Comparison of ENCODE assay signal across 9 cellular contexts in genomic region chr6:27176096-27176495, GRCh38.
A peak's percentile ranks its signal among the peaks of the same experiment; 100 is the strongest.
DNase-seq lines count a peak whose midpoint lies in the region; ATAC-seq and TF ChIP-seq lines count a peak whose summit lies in the region.
"Had no signal": no experiment of that assay in that cellular context is flagged by ENCODE, and none has a peak within 500 bp of the region (broad histone marks: within the 10 kb centered on the region; RNA-seq: fewer than 3 reads in every experiment).

No MANE protein-coding gene starts in this region.

- peaks cover 24% of the 10 kb centered on the region for H3K36me3 Mint-ChIP-seq in Caco-2 (ENCODE audit: insufficient read depth, unreplicated experiment)
- peaks cover 3% of the 10 kb centered on the region for H3K36me3 Mint-ChIP-seq in activated naive CD8-positive, alpha-beta T cell treated with anti-CD3 and anti-CD28 coated beads for 36 hours

- peaks cover 12% of the 10 kb centered on the region for H3K9me3 Mint-ChIP-seq in Caco-2 (ENCODE audit: unreplicated experiment)
- no peaks in the 10 kb centered on the region for H3K9me3 Mint-ChIP-seq in activated naive CD8-positive, alpha-beta T cell treated with anti-CD3 and anti-CD28 coated beads for 36 hours

- no peak overlapping the region for H3K4me3 ChIP-seq in Caco-2 (ENCODE audit: low read depth, low read length)

- no peaks in the 10 kb centered on the region for H3K9me3 ChIP-seq in Caco-2

- in situ Hi-C loops in KBM-7 (cut with MboI; ENCODE audit: low pct_unique_long_range_greater_than_20kb, low sequenced_read_pairs), result no loop called here

- H3K27ac Mint-ChIP-seq in Caco-2 (ENCODE audit: unreplicated experiment), result no peak overlapping the region
- H3K27ac Mint-ChIP-seq in activated naive CD8-positive, alpha-beta T cell treated with anti-CD3 and anti-CD28 coated beads for 36 hours, result no peak overlapping the region

- no peaks in the 10 kb centered on the region for H3K4me1 ChIP-seq in Caco-2

- no peak for DNase-seq in Caco-2
- DNase-seq in KBM-7, result peak; percentile 42
- no peak for DNase-seq in activated naive CD8-positive, alpha-beta T cell treated with anti-CD3 and anti-CD28 coated beads for 36 hours
- peak; percentile 93 for DNase-seq in myocyte (ENCODE audit: low read depth)
- DNase-seq in cortex of kidney (lab: John Stamatoyannopoulos, UW), result no peak
- DNase-seq: effector CD4-positive, alpha-beta T cell had no signal

- no peaks in the 10 kb centered on the region for H3K36me3 ChIP-seq in Caco-2 (ENCODE audit: control insufficient read depth, insufficient read depth, low read length)

- CTCF ChIA-PET in Caco-2 (lab: Charles Lee), result no interaction called here

- intact Hi-C loops in Caco-2 (cut with micrococcal nuclease; ENCODE audit: unreplicated experiment), result no loop called here

- H3K27me3 Mint-ChIP-seq in Caco-2 (ENCODE audit: insufficient read depth, unreplicated experiment), result no peaks in the 10 kb centered on the region
- H3K27me3 Mint-ChIP-seq in activated naive CD8-positive, alpha-beta T cell treated with anti-CD3 and anti-CD28 coated beads for 36 hours, result peaks cover 22% of the 10 kb centered on the region

- no peak for TF ChIP-seq CTCF in Caco-2 (IDR thresholded peaks at IDR 0.05; ENCODE audit: insufficient read depth in 1 of 2, low read depth in 1 of 2, low read length in 1 of 2, severe bottlenecking in 1 of 2, unreplicated experiment in 1 of 2)

- POLR2A ChIA-PET in Caco-2 (lab: Charles Lee), result interaction anchor here (3.7 kb wide), 1 partner anchor 12 kb away, joined by 19 read pairs; no protein-coding TSS in a partner anchor

- no peak for ATAC-seq in GM19452 (IDR thresholded peaks at IDR 0.05; ENCODE audit: unreplicated experiment)
- no peak for ATAC-seq in HG02938 (IDR thresholded peaks at IDR 0.05; ENCODE audit: unreplicated experiment)
- ATAC-seq in GM21423 (IDR thresholded peaks at IDR 0.05; ENCODE audit: unreplicated experiment), result no peak

- peaks cover 6% of the 10 kb centered on the region for H3K4me1 Mint-ChIP-seq in Caco-2 (ENCODE audit: low read depth, unreplicated experiment)
- peaks cover 10% of the 10 kb centered on the region for H3K4me1 Mint-ChIP-seq in activated naive CD8-positive, alpha-beta T cell treated with anti-CD3 and anti-CD28 coated beads for 36 hours

- no TSS peak for BruUV-seq in Caco-2 (replicated peaks; lab: Mats Ljungman, UMichigan)

- no peaks in the 10 kb centered on the region for H3K27me3 ChIP-seq in Caco-2 (replicated peaks; ENCODE audit: control insufficient read depth, insufficient read depth, low read length)

- peak overlapping the region; percentile 90 for H3K4me3 Mint-ChIP-seq in Caco-2 (ENCODE audit: unreplicated experiment)
- peak overlapping the region; percentile 93 for H3K4me3 Mint-ChIP-seq in activated naive CD8-positive, alpha-beta T cell treated with anti-CD3 and anti-CD28 coated beads for 36 hours

Comparison
In these comparisons a context has a peak if more than half of its experiments do, and no peak if none do; other contexts are left out.
1. DNase-seq: peak in KBM-7 (single experiment) and myocyte (single experiment); none in Caco-2 (0 of 2), activated naive CD8-positive, alpha-beta T cell treated with anti-CD3 and anti-CD28 coated beads for 36 hours (single experiment) and cortex of kidney (single experiment).